14 cellular contexts compared by ENCODE assay signal in the genomic region with DNA sequence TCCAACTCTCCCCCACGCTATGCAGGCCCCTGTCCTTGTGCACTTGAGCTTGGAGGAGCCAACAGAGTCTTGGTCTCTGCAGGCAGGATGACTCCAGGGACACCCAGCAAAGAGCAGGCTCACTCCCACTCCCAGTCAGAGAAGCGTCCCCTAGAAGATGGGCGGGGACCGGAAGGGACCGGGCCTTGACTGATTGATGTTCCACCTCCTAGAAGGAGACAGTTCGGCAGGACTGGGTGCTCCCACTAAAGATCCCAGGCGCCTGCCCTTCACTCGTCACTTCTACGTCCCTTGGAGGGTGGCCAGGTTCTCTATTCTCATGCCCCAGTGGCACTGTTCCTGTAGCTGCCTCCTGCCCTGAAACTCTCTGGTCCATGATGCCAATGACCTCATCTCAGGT. TPM values are rescaled to one million over a fixed set of nuclear protein-coding genes. Genes with fewer than 3 reads are reported as not detected.
DNase-seq lines count a peak whose midpoint lies in the region; ATAC-seq and TF ChIP-seq lines count a peak whose summit lies in the region.
"Had no signal": no experiment of that assay in that cellular context is flagged by ENCODE, and none has a peak within 500 bp of the region (broad histone marks: within the 10 kb centered on the region; RNA-seq: fewer than 3 reads in every experiment).

No MANE protein-coding gene starts in this region.

- no peaks in the 10 kb centered on the region for H3K9me3 ChIP-seq in stomach
- H3K9me3 ChIP-seq: HAP-1, left lung had no signal

- CTCF ChIA-PET in activated naive CD4-positive, alpha-beta T cell treated with anti-CD3 and anti-CD28 coated beads, Interleukin-2, amount 10 ng/mL, durations not matched to agents 7 days and 5 days (lab: Charles Lee), result no interaction called here
- CTCF ChIA-PET in activated B cell treated with CpG ODN at 0.5 μM for 24 hours (lab: Charles Lee), result interaction anchor here (1.5 kb wide), 1 partner anchor 197 kb away, joined by 3 read pairs; no protein-coding TSS in a partner anchor

- no peaks in the 10 kb centered on the region for H3K27me3 Mint-ChIP-seq in activated naive CD4-positive, alpha-beta T cell treated with anti-CD3 and anti-CD28 coated beads, Interleukin-2, amount 10 ng/mL, durations not matched to agents 7 days and 5 days
- no peaks in the 10 kb centered on the region for H3K27me3 Mint-ChIP-seq in activated B cell treated with CpG ODN at 0.5 μM for 24 hours
- H3K27me3 Mint-ChIP-seq in immature natural killer cell (ENCODE audit: low read depth in 3 of 3), result peaks cover 0 to 11% (median 0%) of the 10 kb centered on the region in 3 donors
- no peaks in the 10 kb centered on the region for H3K27me3 Mint-ChIP-seq in stimulated activated naive CD8-positive, alpha-beta T cell treated with anti-CD3 and anti-CD28 coated beads, Interleukin-15, Interleukin-2, amounts not matched to agents 100 ng/mL and 50 ng/mL, for 24 hours

- H3K4me1 Mint-ChIP-seq in activated naive CD4-positive, alpha-beta T cell treated with anti-CD3 and anti-CD28 coated beads, Interleukin-2, amount 10 ng/mL, durations not matched to agents 7 days and 5 days, result peaks cover 77% of the 10 kb centered on the region
- H3K4me1 Mint-ChIP-seq in activated B cell treated with CpG ODN at 0.5 μM for 24 hours, result peaks cover 75% of the 10 kb centered on the region
- H3K4me1 Mint-ChIP-seq in immature natural killer cell, result peaks cover 53 to 64% of the 10 kb centered on the region in 2 donors
- peaks cover 75% of the 10 kb centered on the region for H3K4me1 Mint-ChIP-seq in stimulated activated naive CD8-positive, alpha-beta T cell treated with anti-CD3 and anti-CD28 coated beads, Interleukin-15, Interleukin-2, amounts not matched to agents 100 ng/mL and 50 ng/mL, for 24 hours (ENCODE audit: low read depth)

- H3K4me1 ChIP-seq in stomach, result peaks cover 14 to 62% (median 43%) of the 10 kb centered on the region in 4 donors

- WGBS in stomach, 5 donors, result 67 to 94% (median 91%) methylated on average over 5 to 9 of the region's 9 CpGs

- intact Hi-C loops in activated B cell treated with CpG ODN at 0.5 μM for 24 hours (cut with micrococcal nuclease), result loop anchor here (5.0 kb wide), 1 partner anchor 299 kb away; a partner anchor contains a TSS
- intact Hi-C loops in stomach (cut with DNase I; ENCODE audit: low total_unique reads), result no loop called here

- TF ChIP-seq POLR2A in stomach (IDR thresholded peaks at IDR 0.05), result no peak

- no peaks in the 10 kb centered on the region for H3K36me3 ChIP-seq in stomach
- H3K36me3 ChIP-seq: HAP-1, left lung had no signal

- POLR2A ChIA-PET in activated B cell treated with CpG ODN at 0.5 μM for 24 hours (lab: Charles Lee), result interaction anchor here (0.6 to 1.9 kb wide), 3 partner anchors 85 to 209 kb away, joined by 3 to 10 read pairs (median 8); a partner anchor contains a TSS

- peak overlapping the region; percentile 97 for H3K27ac Mint-ChIP-seq in activated naive CD4-positive, alpha-beta T cell treated with anti-CD3 and anti-CD28 coated beads, Interleukin-2, amount 10 ng/mL, durations not matched to agents 7 days and 5 days
- H3K27ac Mint-ChIP-seq in activated B cell treated with CpG ODN at 0.5 μM for 24 hours, result peak overlapping the region; percentile 99
- peak overlapping the region; percentile 92 to 99 (median 98) for H3K27ac Mint-ChIP-seq in immature natural killer cell
- peak overlapping the region; percentile 40 for H3K27ac Mint-ChIP-seq in stimulated activated naive CD8-positive, alpha-beta T cell treated with anti-CD3 and anti-CD28 coated beads, Interleukin-15, Interleukin-2, amounts not matched to agents 100 ng/mL and 50 ng/mL, for 24 hours

- H3K27me3 ChIP-seq in stomach, result no peaks in the 10 kb centered on the region
- H3K27me3 ChIP-seq: left lung had no signal

- no peak for ATAC-seq in activated B cell treated with CpG ODN at 0.5 μM for 24 hours (ENCODE audit: low read depth)

- DNase-seq in activated naive CD4-positive, alpha-beta T cell treated with anti-CD3 and anti-CD28 coated beads, Interleukin-2, amount 10 ng/mL, durations not matched to agents 7 days and 5 days, result no peak
- DNase-seq in activated naive CD4-positive, alpha-beta T cell treated with Interleukin-2 at 50 U/mL for 16 hours, result no peak
- DNase-seq in activated B cell treated with CpG ODN at 0.5 μM for 24 hours (no peak), immature natural killer cell (no peak), NCI-H2171 (lab: John Stamatoyannopoulos, UW) (no peak), stomach (no peak)
- DNase-seq in stimulated activated CD4-positive, alpha-beta T cell treated with anti-CD3 and anti-CD28 coated beads, Interleukin-2, amount 100 ng/mL, for 24 hours, result no peak
- DNase-seq: activated effector memory CD4-positive, alpha-beta T cell treated with Interleukin-2 at 50 U/mL for 16 hours; caudate nucleus; left lung; NCI-H510A; stimulated activated CD4-positive, alpha-beta T cell treated with anti-CD3 and anti-CD28 coated beads, Interleukin-1b, Interleukin-23, amount 100 ng/mL, for 48 hours had no signal

- TF ChIP-seq CTCF in activated B cell treated with CpG ODN at 0.5 μM for 24 hours (IDR thresholded peaks at IDR 0.05) (no peak), stomach (IDR thresholded peaks at IDR 0.05) (no peak)

- H3K27ac ChIP-seq in stomach, result peak overlapping the region in 2 of 5 donors; percentile 91 to 92

- peaks cover 16% of the 10 kb centered on the region for H3K36me3 Mint-ChIP-seq in activated naive CD4-positive, alpha-beta T cell treated with anti-CD3 and anti-CD28 coated beads, Interleukin-2, amount 10 ng/mL, durations not matched to agents 7 days and 5 days
- H3K36me3 Mint-ChIP-seq in activated B cell treated with CpG ODN at 0.5 μM for 24 hours (ENCODE audit: low read depth) (peaks cover 17% of the 10 kb centered on the region), immature natural killer cell (no peaks in the 10 kb centered on the region)
- H3K36me3 Mint-ChIP-seq in stimulated activated naive CD8-positive, alpha-beta T cell treated with anti-CD3 and anti-CD28 coated beads, Interleukin-15, Interleukin-2, amounts not matched to agents 100 ng/mL and 50 ng/mL, for 24 hours (ENCODE audit: low read depth), result peaks cover 4% of the 10 kb centered on the region

- no peak overlapping the region for H3K4me3 ChIP-seq in stomach

- TF ChIP-seq EP300 in stomach (IDR thresholded peaks at IDR 0.05), result no peak

- peak overlapping the region; percentile 35 for H3K4me3 Mint-ChIP-seq in activated naive CD4-positive, alpha-beta T cell treated with anti-CD3 and anti-CD28 coated beads, Interleukin-2, amount 10 ng/mL, durations not matched to agents 7 days and 5 days
- H3K4me3 Mint-ChIP-seq in activated B cell treated with CpG ODN at 0.5 μM for 24 hours, result peak overlapping the region; percentile 99
- peak overlapping the region; percentile 65 to 100 (median 98) for H3K4me3 Mint-ChIP-seq in immature natural killer cell
- peak overlapping the region; percentile 96 for H3K4me3 Mint-ChIP-seq in stimulated activated naive CD8-positive, alpha-beta T cell treated with anti-CD3 and anti-CD28 coated beads, Interleukin-15, Interleukin-2, amounts not matched to agents 100 ng/mL and 50 ng/mL, for 24 hours

- H3K9me3 Mint-ChIP-seq in activated naive CD4-positive, alpha-beta T cell treated with anti-CD3 and anti-CD28 coated beads, Interleukin-2, amount 10 ng/mL, durations not matched to agents 7 days and 5 days, result no peaks in the 10 kb centered on the region
- H3K9me3 Mint-ChIP-seq in activated B cell treated with CpG ODN at 0.5 μM for 24 hours, result no peaks in the 10 kb centered on the region
- no peaks in the 10 kb centered on the region for H3K9me3 Mint-ChIP-seq in immature natural killer cell
- H3K9me3 Mint-ChIP-seq in stimulated activated naive CD8-positive, alpha-beta T cell treated with anti-CD3 and anti-CD28 coated beads, Interleukin-15, Interleukin-2, amounts not matched to agents 100 ng/mL and 50 ng/mL, for 24 hours, result no peaks in the 10 kb centered on the region

RNA-seq across cellular contexts. Expression of a gene that starts 3.2 kb away (rescaled TPM):
- 369 and 433 TPM in 2 replicates for total RNA-seq in activated B cell treated with CpG ODN at 0.5 μM for 24 hours
- polyA plus RNA-seq in immature natural killer cell, result 100 to 1,000 TPM in 1 of 3 donors, 10 to 100 TPM in 2; 85.8 to 221 (median 94.5) TPM
- total RNA-seq in stomach, result 100 to 1,000 TPM in 2 of 5 donors, 10 to 100 TPM in 3; 11.0 to 168 (median 96.8) TPM
- polyA plus RNA-seq in stomach, result 10 to 100 TPM; 36.5 to 58.8 (median 40.8) TPM

Comparison
In these comparisons a context has a peak if more than half of its experiments do, and no peak if none do; other contexts are left out.
1. H3K27ac Mint-ChIP-seq: peak in every context shown above with its lines; median percentile 99 in activated B cell treated with CpG ODN at 0.5 μM for 24 hours; 98 in immature natural killer cell; 97 in activated naive CD4-positive, alpha-beta T cell treated with anti-CD3 and anti-CD28 coated beads, Interleukin-2, amount 10 ng/mL, durations not matched to agents 7 days and 5 days; 40 in stimulated activated naive CD8-positive, alpha-beta T cell treated with anti-CD3 and anti-CD28 coated beads, Interleukin-15, Interleukin-2, amounts not matched to agents 100 ng/mL and 50 ng/mL, for 24 hours.
2. H3K4me3 Mint-ChIP-seq: peak in every context shown above with its lines; median percentile 99 in activated B cell treated with CpG ODN at 0.5 μM for 24 hours; 98 in immature natural killer cell; 96 in stimulated activated naive CD8-positive, alpha-beta T cell treated with anti-CD3 and anti-CD28 coated beads, Interleukin-15, Interleukin-2, amounts not matched to agents 100 ng/mL and 50 ng/mL, for 24 hours; 35 in activated naive CD4-positive, alpha-beta T cell treated with anti-CD3 and anti-CD28 coated beads, Interleukin-2, amount 10 ng/mL, durations not matched to agents 7 days and 5 days.